Comparison of ENCODE assay signal across 8 cellular contexts in genomic region chr17:27873211-27873610, GRCh38.
"Had no signal": no experiment of that assay in that cellular context is flagged by ENCODE, and none has a peak within 500 bp of the region (broad histone marks: within the 10 kb centered on the region; RNA-seq: fewer than 3 reads in every experiment).

No MANE protein-coding gene starts in this region.

- H3K27ac Mint-ChIP-seq: GM23338, H9, HFFc6 had no signal

- H3K4me3 ChIP-seq: GM23248, GM23338, HAP-1 had no signal

- H3K4me1 ChIP-seq: HAP-1 had no signal

- H3K27ac ChIP-seq: GM23248 had no signal

- DNase-seq: GM23248, GOT3, H7, H9, HCEC 1CT, HFFc6 had no signal

- H3K36me3 ChIP-seq: HAP-1 had no signal

- H3K9me3 ChIP-seq: HAP-1 had no signal

- H3K9me3 Mint-ChIP-seq: HFFc6 had no signal

- H3K4me3 Mint-ChIP-seq: GM23338, H9, HFFc6 had no signal
